In genomic region chr6:157548635-157549467, GRCh38 we compare ENCODE assay signal across 1 cellular context.
TF ChIP-seq lines count a peak whose summit lies in the region.

No MANE protein-coding gene starts in this region.

TF ChIP-seq in WTC11, 78 proteins besides CTCF, POLR2A, EP300 and RAD21 (continued from another document):
- TF ChIP-seq, protein P1, sequence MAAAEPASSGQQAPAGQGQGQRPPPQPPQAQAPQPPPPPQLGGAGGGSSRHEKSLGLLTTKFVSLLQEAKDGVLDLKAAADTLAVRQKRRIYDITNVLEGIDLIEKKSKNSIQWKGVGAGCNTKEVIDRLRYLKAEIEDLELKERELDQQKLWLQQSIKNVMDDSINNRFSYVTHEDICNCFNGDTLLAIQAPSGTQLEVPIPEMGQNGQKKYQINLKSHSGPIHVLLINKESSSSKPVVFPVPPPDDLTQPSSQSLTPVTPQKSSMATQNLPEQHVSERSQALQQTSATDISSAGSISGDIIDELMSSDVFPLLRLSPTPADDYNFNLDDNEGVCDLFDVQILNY (CRISPR knock-in tag; IDR thresholded peaks at IDR 0.05): no peak
